Comparison of ENCODE assay signal across 9 cellular contexts in genomic region chr3:188296761-188297689, GRCh38.
DNase-seq lines count a peak whose midpoint lies in the region; ATAC-seq and TF ChIP-seq lines count a peak whose summit lies in the region.
"Had no signal": no experiment of that assay in that cellular context is flagged by ENCODE, and none has a peak within 500 bp of the region (broad histone marks: within the 10 kb centered on the region; RNA-seq: fewer than 3 reads in every experiment).

No MANE protein-coding gene starts in this region.

- no peaks in the 10 kb centered on the region for H3K36me3 ChIP-seq in Karpas-422 (ENCODE audit: insufficient read depth, low read length)

- intact Hi-C loops in activated CD4-positive, alpha-beta T cell treated with anti-CD3 and anti-CD28 coated beads, Interleukin-2, amount 10 ng/mL, durations not matched to agents 24 days and 14 days (cut with micrococcal nuclease) = loop anchor here (5.0 kb wide), 5 partner anchors 235 to 655 kb away; no protein-coding TSS in a partner anchor
- intact Hi-C loops in activated B cell treated with CpG ODN at 0.5 μM for 24 hours (cut with micrococcal nuclease) = loop anchor here (2.0 to 5.0 kb wide), 3 partner anchors 54 to 145 kb away; partner anchors contain the start of gene LPP

- POLR2A ChIA-PET in activated B cell treated with CpG ODN at 0.5 μM for 24 hours (lab: Charles Lee) = interaction anchor here (0.6 to 3.4 kb wide), 10 partner anchors 10 to 558 kb away, joined by 3 to 20 read pairs (median 4); partner anchors contain the start of gene BCL6

- peak overlapping the region; percentile 73 for H3K27ac Mint-ChIP-seq in activated CD4-positive, alpha-beta T cell treated with anti-CD3 and anti-CD28 coated beads, Interleukin-2, amount 10 ng/mL, durations not matched to agents 24 days and 14 days
- H3K27ac Mint-ChIP-seq in activated B cell treated with CpG ODN at 0.5 μM for 24 hours = peak overlapping the region; percentile 82
- H3K27ac Mint-ChIP-seq in type B pancreatic cell = peak overlapping the region; percentile 33

- ATAC-seq in activated B cell treated with CpG ODN at 0.5 μM for 24 hours (ENCODE audit: low read depth) = peak; percentile 72

- no peak overlapping the region for H3K4me2 ChIP-seq in Karpas-422 (ENCODE audit: low read depth, low read length, poor library complexity, severe bottlenecking)

- no peak overlapping the region for H3K9ac ChIP-seq in Karpas-422 (ENCODE audit: low read length)

- TF ChIP-seq CTCF in activated B cell treated with CpG ODN at 0.5 μM for 24 hours (IDR thresholded peaks at IDR 0.05) (no peak), type B pancreatic cell (conservative IDR thresholded peaks at IDR 0.05) (no peak)

- H3K4me1 Mint-ChIP-seq in activated CD4-positive, alpha-beta T cell treated with anti-CD3 and anti-CD28 coated beads, Interleukin-2, amount 10 ng/mL, durations not matched to agents 24 days and 14 days = peaks cover 74% of the 10 kb centered on the region
- H3K4me1 Mint-ChIP-seq in activated B cell treated with CpG ODN at 0.5 μM for 24 hours (peaks cover 88% of the 10 kb centered on the region), type B pancreatic cell (ENCODE audit: unreplicated experiment) (peaks cover 36% of the 10 kb centered on the region)

- peaks cover 14% of the 10 kb centered on the region for H3K9me3 Mint-ChIP-seq in activated CD4-positive, alpha-beta T cell treated with anti-CD3 and anti-CD28 coated beads, Interleukin-2, amount 10 ng/mL, durations not matched to agents 24 days and 14 days
- H3K9me3 Mint-ChIP-seq in activated B cell treated with CpG ODN at 0.5 μM for 24 hours (no peaks in the 10 kb centered on the region), type B pancreatic cell (no peaks in the 10 kb centered on the region)
- H3K9me3 Mint-ChIP-seq: CD4-positive, CD25-positive, alpha-beta regulatory T cell had no signal

- H3K4me3 ChIP-seq in Karpas-422 (ENCODE audit: low read length) = no peak overlapping the region

- no peaks in the 10 kb centered on the region for H3K9me2 ChIP-seq in Karpas-422 (replicated peaks; ENCODE audit: insufficient read depth, low read length)

- CTCF ChIA-PET in activated B cell treated with CpG ODN at 0.5 μM for 24 hours (lab: Charles Lee) = interaction anchor here (0.9 to 2.1 kb wide), 4 partner anchors 11 to 657 kb away, joined by 3 to 9 read pairs (median 4); no protein-coding TSS in a partner anchor

- H3K4me1 ChIP-seq in Karpas-422 (ENCODE audit: low read length) = peaks cover 38% of the 10 kb centered on the region

- H3K27me3 Mint-ChIP-seq in activated CD4-positive, alpha-beta T cell treated with anti-CD3 and anti-CD28 coated beads, Interleukin-2, amount 10 ng/mL, durations not matched to agents 24 days and 14 days = peaks cover 5% of the 10 kb centered on the region
- no peaks in the 10 kb centered on the region for H3K27me3 Mint-ChIP-seq in activated B cell treated with CpG ODN at 0.5 μM for 24 hours
- no peaks in the 10 kb centered on the region for H3K27me3 Mint-ChIP-seq in type B pancreatic cell
- H3K27me3 Mint-ChIP-seq: CD4-positive, CD25-positive, alpha-beta regulatory T cell had no signal

- no peak for DNase-seq in activated CD4-positive, alpha-beta T cell treated with anti-CD3 and anti-CD28 coated beads, Interleukin-2, amount 10 ng/mL, durations not matched to agents 24 days and 14 days
- no peak for DNase-seq in activated CD4-positive, alpha-beta T cell treated with anti-CD3 and anti-CD28 coated beads for 48 hours
- DNase-seq in activated B cell treated with CpG ODN at 0.5 μM for 24 hours = no peak
- peak; percentile 79 for DNase-seq in kidney glomerular epithelial cell (lab: John Stamatoyannopoulos, UW)
- DNase-seq in type B pancreatic cell (ENCODE audit: extremely low spot score, unreplicated experiment) = no peak
- DNase-seq in midbrain (lab: John Stamatoyannopoulos, UW) = no peak
- no peak for DNase-seq in Karpas-422
- no peak for DNase-seq in D341Med (ENCODE audit: low spot score)
- DNase-seq: CD4-positive, CD25-positive, alpha-beta regulatory T cell had no signal

- H3K27ac ChIP-seq in Karpas-422 (ENCODE audit: low read length) = no peak overlapping the region

- H3K27me3 ChIP-seq in Karpas-422 (ENCODE audit: low read length) = peaks cover 2% of the 10 kb centered on the region; the same call in 1 of the 2 replicates

- no peaks in the 10 kb centered on the region for H3K79me2 ChIP-seq in Karpas-422 (ENCODE audit: low read length)

- no peaks in the 10 kb centered on the region for H4K20me1 ChIP-seq in Karpas-422 (ENCODE audit: insufficient read depth, low read depth, low read length)

- no peak overlapping the region for H2AFZ ChIP-seq in Karpas-422 (ENCODE audit: low read length)

- no peaks in the 10 kb centered on the region for H3K9me3 ChIP-seq in Karpas-422 (ENCODE audit: low read length)

- H3K4me3 Mint-ChIP-seq in activated CD4-positive, alpha-beta T cell treated with anti-CD3 and anti-CD28 coated beads, Interleukin-2, amount 10 ng/mL, durations not matched to agents 24 days and 14 days = no peak overlapping the region
- peak overlapping the region; percentile 50 for H3K4me3 Mint-ChIP-seq in activated B cell treated with CpG ODN at 0.5 μM for 24 hours
- H3K4me3 Mint-ChIP-seq in type B pancreatic cell = no peak overlapping the region
- H3K4me3 Mint-ChIP-seq: CD4-positive, CD25-positive, alpha-beta regulatory T cell had no signal

- H3K36me3 Mint-ChIP-seq in activated CD4-positive, alpha-beta T cell treated with anti-CD3 and anti-CD28 coated beads, Interleukin-2, amount 10 ng/mL, durations not matched to agents 24 days and 14 days (ENCODE audit: low read depth) = peaks cover 28% of the 10 kb centered on the region
- H3K36me3 Mint-ChIP-seq in activated B cell treated with CpG ODN at 0.5 μM for 24 hours (ENCODE audit: low read depth) (no peaks in the 10 kb centered on the region), type B pancreatic cell (peaks cover 6% of the 10 kb centered on the region)
